In genomic region chrX:75210602-75211001, GRCh38 we compare ENCODE assay signal across 29 cellular contexts.
"Had no signal": no experiment of that assay in that cellular context is flagged by ENCODE, and none has a peak within 500 bp of the region (broad histone marks: within the 10 kb centered on the region; RNA-seq: fewer than 3 reads in every experiment).

No MANE protein-coding gene starts in this region.

- H2AFZ ChIP-seq: hepatocyte had no signal

- H3K4me1 Mint-ChIP-seq: endodermal cell had no signal

- H3K4me2 ChIP-seq: hepatocyte had no signal

- H3K27ac ChIP-seq: colonic mucosa, coronary artery, dorsolateral prefrontal cortex, epithelial cell of prostate, esophagus muscularis mucosa, esophagus squamous epithelium, foreskin keratinocyte, gastrocnemius medialis, gastroesophageal sphincter, heart left ventricle, heart right ventricle, hepatocyte had no signal

- ATAC-seq: effector memory CD8-positive, alpha-beta T cell; esophagus mucosa; foreskin keratinocyte; gastrocnemius medialis; gastroesophageal sphincter; heart left ventricle; heart right ventricle had no signal

- H3K4me3 ChIP-seq: colonic mucosa, coronary artery, dorsolateral prefrontal cortex, esophagus muscularis mucosa, esophagus squamous epithelium, gastrocnemius medialis, gastroesophageal sphincter, heart left ventricle, heart right ventricle, hepatocyte had no signal

- H3K27me3 ChIP-seq: colonic mucosa, esophagus muscularis mucosa, esophagus squamous epithelium, foreskin keratinocyte, gastrocnemius medialis, gastroesophageal sphincter, heart left ventricle, hepatocyte had no signal

- H3K79me2 ChIP-seq: hepatocyte had no signal

- FAIRE-seq: endometrium, endothelial cell of umbilical vein, frontal cortex had no signal

- H3K9me3 ChIP-seq: colonic mucosa, esophagus muscularis mucosa, esophagus squamous epithelium, gastrocnemius medialis, gastroesophageal sphincter, heart left ventricle, heart right ventricle had no signal

- H3K27ac Mint-ChIP-seq: dendritic cell treated with granulocyte-macrophage colony-stimulating factor and Interleukin-4, amounts not matched to agents 40 ng/mL and 50 ng/mL, for 4 days; effector memory CD8-positive, alpha-beta T cell; endodermal cell had no signal

- H3K4me1 ChIP-seq: colonic mucosa, esophagus muscularis mucosa, esophagus squamous epithelium, foreskin keratinocyte, gastrocnemius medialis, gastroesophageal sphincter, heart left ventricle, heart right ventricle had no signal

- H3K4me3 Mint-ChIP-seq: dendritic cell treated with granulocyte-macrophage colony-stimulating factor and Interleukin-4, amounts not matched to agents 40 ng/mL and 50 ng/mL, for 4 days; effector memory CD8-positive, alpha-beta T cell; endodermal cell had no signal

- H3K27me3 Mint-ChIP-seq: dendritic cell treated with granulocyte-macrophage colony-stimulating factor and Interleukin-4, amounts not matched to agents 40 ng/mL and 50 ng/mL, for 4 days had no signal

- H3K36me3 ChIP-seq: colonic mucosa, esophagus muscularis mucosa, esophagus squamous epithelium, gastrocnemius medialis, gastroesophageal sphincter, heart left ventricle, heart right ventricle had no signal

- H3K9me3 Mint-ChIP-seq: effector memory CD8-positive, alpha-beta T cell had no signal

- DNase-seq: colonic mucosa; cortex of kidney; dermis blood vessel endothelial cell; dorsolateral prefrontal cortex; effector CD4-positive, alpha-beta T cell; effector CD8-positive, alpha-beta T cell; effector memory CD4-positive, alpha-beta T cell; effector memory CD8-positive, alpha-beta T cell; endodermal cell; erythroblast; esophagus squamous epithelium; foreskin fibroblast; foreskin keratinocyte; foreskin melanocyte; gastrocnemius medialis; glutamatergic neuron; head of caudate nucleus; heart left ventricle; heart right ventricle had no signal
